ENCODE assay signal across 9 cellular contexts in genomic region chr17:47225436-47225858, GRCh38. TPM values are rescaled to one million over a fixed set of nuclear protein-coding genes. Genes with fewer than 3 reads are reported as not detected.
DNase-seq lines count a peak whose midpoint lies in the region; ATAC-seq and TF ChIP-seq lines count a peak whose summit lies in the region.
"Had no signal": no experiment of that assay in that cellular context is flagged by ENCODE, and none has a peak within 500 bp of the region (broad histone marks: within the 10 kb centered on the region; RNA-seq: fewer than 3 reads in every experiment).

No MANE protein-coding gene starts in this region.

- TF ChIP-seq CTCF in SK-N-SH (IDR thresholded peaks at IDR 0.05): no peak

- no peaks in the 10 kb centered on the region for H3K9me3 ChIP-seq in SK-N-SH

- DNase-seq in COR-L47 (lab: John Stamatoyannopoulos, UW) (peak; percentile 17), SK-N-SH (no peak), foreskin melanocyte (peak; percentile 41), putamen (ENCODE audit: low spot score) (peak; percentile 18), NCI-H1694 treated with DMSO at 0.1 percent for 48 hours (lab: John Stamatoyannopoulos, UW) (no peak)
- DNase-seq: activated CD8-positive, alpha-beta memory T cell treated with anti-CD3 and anti-CD28 coated beads, Interleukin-2, amount 50 U/mL, for 4 hours had no signal

- H3F3A ChIP-seq in SK-N-SH (replicated peaks; ENCODE audit: insufficient read depth): peaks cover 15% of the 10 kb centered on the region

- H3K9ac ChIP-seq in SK-N-SH: peak overlapping the region; percentile 26; the same call in 1 of the 2 replicates

- H3K27ac ChIP-seq in SK-N-SH (ENCODE audit: low read depth in 2 of 2, low read length in 1 of 2): peak overlapping the region; percentile 41 to 76; a peak in 3 of 4 replicates

- H4K20me1 ChIP-seq in SK-N-SH (ENCODE audit: insufficient read depth): no peaks in the 10 kb centered on the region

- H3K27me3 ChIP-seq in SK-N-SH (ENCODE audit: insufficient read depth): no peaks in the 10 kb centered on the region

- WGBS in SK-N-SH (ENCODE audit: low lambda C conversion rate): 39% methylated on average over 3 of the region's 3 CpGs

- POLR2A ChIA-PET in SK-N-SH (lab: Yijun Ruan, JAX): no interaction called here

- H3K36me3 ChIP-seq in SK-N-SH (replicated peaks in 1 of 2; ENCODE audit: control insufficient read depth in 1 of 2, insufficient read depth in 2 of 2, low read length in 1 of 2): no peaks in the 10 kb centered on the region

- CTCF ChIA-PET in SK-N-SH (lab: Yijun Ruan, JAX): interaction anchor here (1.0 to 8.6 kb wide), 5 partner anchors 18 to 391 kb away, joined by 3 to 57 read pairs (median 3); no protein-coding TSS in a partner anchor

- ATAC-seq in HG03175 (IDR thresholded peaks at IDR 0.05; ENCODE audit: unreplicated experiment) (no peak), HG02973 (IDR thresholded peaks at IDR 0.05; ENCODE audit: unreplicated experiment) (no peak), HG02610 (IDR thresholded peaks at IDR 0.05; ENCODE audit: unreplicated experiment) (no peak)

- no peaks in the 10 kb centered on the region for H3K79me2 ChIP-seq in SK-N-SH (ENCODE audit: insufficient read depth)

- TF ChIP-seq EP300 in SK-N-SH (IDR thresholded peaks at IDR 0.05; ENCODE audit: borderline replicate concordance in 1 of 2, low read depth in 1 of 2, low read length in 1 of 2): peak in 1 of 2 experiments; percentile 48; a peak in 1 of 4 replicates

- peaks cover 5 to 17% of the 10 kb centered on the region in 2 experiments; a peak in 2 of 4 replicates for H3K4me1 ChIP-seq in SK-N-SH (ENCODE audit: control insufficient read depth in 1 of 2, insufficient read depth in 2 of 2, low read depth in 1 of 2, low read length in 1 of 2)

- H3K4me3 ChIP-seq in SK-N-SH (ENCODE audit: low read depth in 2 of 2, low read length in 1 of 2): no peak overlapping the region

- H3K9me2 ChIP-seq in SK-N-SH: no peaks in the 10 kb centered on the region

- H3K4me2 ChIP-seq in SK-N-SH: peak overlapping the region; percentile 42

- TF ChIP-seq RAD21 in SK-N-SH (IDR thresholded peaks at IDR 0.05; ENCODE audit: low read length): no peak

- peak overlapping the region; percentile 79 for H2AFZ ChIP-seq in SK-N-SH (ENCODE audit: low read depth)

TF ChIP-seq in SK-N-SH, 30 proteins besides CTCF, POLR2A, EP300 and RAD21:
- no peak for TF ChIP-seq TEAD4 (IDR thresholded peaks at IDR 0.05; ENCODE audit: borderline replicate concordance, insufficient read depth)
- 0 out of 2 replicates have a peak, but pooled peaks have one; percentile 11 for TF ChIP-seq SIN3A (IDR thresholded peaks at IDR 0.05; ENCODE audit: borderline replicate concordance, low read depth, low read length)
- no peak for TF ChIP-seq GATA2 (CRISPR knock-in tag; IDR thresholded peaks at IDR 0.05)
- peak; percentile 73 for TF ChIP-seq TCF12 (IDR thresholded peaks at IDR 0.05)
- no peak for TF ChIP-seq TAF1 (IDR thresholded peaks at IDR 0.05; ENCODE audit: borderline replicate concordance, low read depth, low read length)
- TF ChIP-seq FOXM1 (IDR thresholded peaks at IDR 0.05; ENCODE audit: low read depth): no peak
- TF ChIP-seq GABPA (IDR thresholded peaks at IDR 0.05; ENCODE audit: low read depth): no peak
- TF ChIP-seq JUND (IDR thresholded peaks at IDR 0.05): no peak; the same call in 1 of the 2 replicates
- no peak for TF ChIP-seq POLR2AphosphoS5 (IDR thresholded peaks at IDR 0.05; ENCODE audit: low read depth, low read length)
- TF ChIP-seq, protein P1, sequence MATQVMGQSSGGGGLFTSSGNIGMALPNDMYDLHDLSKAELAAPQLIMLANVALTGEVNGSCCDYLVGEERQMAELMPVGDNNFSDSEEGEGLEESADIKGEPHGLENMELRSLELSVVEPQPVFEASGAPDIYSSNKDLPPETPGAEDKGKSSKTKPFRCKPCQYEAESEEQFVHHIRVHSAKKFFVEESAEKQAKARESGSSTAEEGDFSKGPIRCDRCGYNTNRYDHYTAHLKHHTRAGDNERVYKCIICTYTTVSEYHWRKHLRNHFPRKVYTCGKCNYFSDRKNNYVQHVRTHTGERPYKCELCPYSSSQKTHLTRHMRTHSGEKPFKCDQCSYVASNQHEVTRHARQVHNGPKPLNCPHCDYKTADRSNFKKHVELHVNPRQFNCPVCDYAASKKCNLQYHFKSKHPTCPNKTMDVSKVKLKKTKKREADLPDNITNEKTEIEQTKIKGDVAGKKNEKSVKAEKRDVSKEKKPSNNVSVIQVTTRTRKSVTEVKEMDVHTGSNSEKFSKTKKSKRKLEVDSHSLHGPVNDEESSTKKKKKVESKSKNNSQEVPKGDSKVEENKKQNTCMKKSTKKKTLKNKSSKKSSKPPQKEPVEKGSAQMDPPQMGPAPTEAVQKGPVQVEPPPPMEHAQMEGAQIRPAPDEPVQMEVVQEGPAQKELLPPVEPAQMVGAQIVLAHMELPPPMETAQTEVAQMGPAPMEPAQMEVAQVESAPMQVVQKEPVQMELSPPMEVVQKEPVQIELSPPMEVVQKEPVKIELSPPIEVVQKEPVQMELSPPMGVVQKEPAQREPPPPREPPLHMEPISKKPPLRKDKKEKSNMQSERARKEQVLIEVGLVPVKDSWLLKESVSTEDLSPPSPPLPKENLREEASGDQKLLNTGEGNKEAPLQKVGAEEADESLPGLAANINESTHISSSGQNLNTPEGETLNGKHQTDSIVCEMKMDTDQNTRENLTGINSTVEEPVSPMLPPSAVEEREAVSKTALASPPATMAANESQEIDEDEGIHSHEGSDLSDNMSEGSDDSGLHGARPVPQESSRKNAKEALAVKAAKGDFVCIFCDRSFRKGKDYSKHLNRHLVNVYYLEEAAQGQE (IDR thresholded peaks at IDR 0.05; ENCODE audit: low read depth, low read length): no peak
- TF ChIP-seq RXRA (IDR thresholded peaks at IDR 0.05; ENCODE audit: borderline replicate concordance, low read depth): peak; percentile 30; the same call in 1 of the 2 replicates
- no peak for TF ChIP-seq CHD2 (IDR thresholded peaks at IDR 0.05; ENCODE audit: low read length, partially characterized antibody)
- TF ChIP-seq RFX5 (IDR thresholded peaks at IDR 0.05; ENCODE audit: low read length): no peak
- TF ChIP-seq MEF2A (IDR thresholded peaks at IDR 0.05; ENCODE audit: borderline replicate concordance, low read depth): peak; percentile 61; the same call in 1 of the 2 replicates
- no peak for TF ChIP-seq FOXJ3 (CRISPR knock-in tag; IDR thresholded peaks at IDR 0.05)
- TF ChIP-seq, protein P2, sequence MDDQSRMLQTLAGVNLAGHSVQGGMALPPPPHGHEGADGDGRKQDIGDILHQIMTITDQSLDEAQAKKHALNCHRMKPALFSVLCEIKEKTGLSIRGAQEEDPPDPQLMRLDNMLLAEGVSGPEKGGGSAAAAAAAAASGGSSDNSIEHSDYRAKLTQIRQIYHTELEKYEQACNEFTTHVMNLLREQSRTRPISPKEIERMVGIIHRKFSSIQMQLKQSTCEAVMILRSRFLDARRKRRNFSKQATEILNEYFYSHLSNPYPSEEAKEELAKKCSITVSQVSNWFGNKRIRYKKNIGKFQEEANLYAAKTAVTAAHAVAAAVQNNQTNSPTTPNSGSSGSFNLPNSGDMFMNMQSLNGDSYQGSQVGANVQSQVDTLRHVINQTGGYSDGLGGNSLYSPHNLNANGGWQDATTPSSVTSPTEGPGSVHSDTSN (IDR thresholded peaks at IDR 0.05): peak; percentile 75
- no peak for TF ChIP-seq ELF1 (IDR thresholded peaks at IDR 0.05)
- TF ChIP-seq SMC3 (IDR thresholded peaks at IDR 0.05; ENCODE audit: low read depth, low read length): no peak
- TF ChIP-seq FOSL2 (IDR thresholded peaks at IDR 0.05; ENCODE audit: borderline replicate concordance, low read depth): peak; percentile 65; the same call in 1 of the 2 replicates
- no peak for TF ChIP-seq RCOR1 (IDR thresholded peaks at IDR 0.05; ENCODE audit: low read length)
- no peak for TF ChIP-seq MAX (IDR thresholded peaks at IDR 0.05; ENCODE audit: low read depth)
- TF ChIP-seq NFIC (IDR thresholded peaks at IDR 0.05; ENCODE audit: borderline replicate concordance): peak; percentile 90

RNA-seq across cellular contexts. Expression of gene MYL4, which starts 16.3 kb away (rescaled TPM):
- not detected in 2 replicates for polyA plus RNA-seq in SK-N-SH (2012; rRNA removed)
- 0.04 TPM in 1 of 2 replicates, not detected in the other for polyA plus RNA-seq in SK-N-SH (2012; cell fraction: cytosol; rRNA removed)
- 0.23 TPM in 1 of 2 replicates, not detected in the other for polyA plus RNA-seq in SK-N-SH (2012; cell fraction: nucleus; rRNA removed)

RNA-seq across cellular contexts. Expression of gene ITGB3, which starts 28.2 kb away (rescaled TPM):
- 4.4 and 4.6 TPM in 2 replicates for polyA plus RNA-seq in SK-N-SH (2012; rRNA removed)
- polyA plus RNA-seq in SK-N-SH (2012; cell fraction: cytosol; rRNA removed): 2.7 and 3.7 TPM in 2 replicates
- 1.6 and 3.0 TPM in 2 replicates for polyA plus RNA-seq in SK-N-SH (2012; cell fraction: nucleus; rRNA removed)

RNA-seq across cellular contexts. Expression of gene CDC27, which starts 36.4 kb away (rescaled TPM):
- 44.3 and 48.7 TPM in 2 replicates for polyA plus RNA-seq in SK-N-SH (2012; rRNA removed)
- polyA plus RNA-seq in SK-N-SH (2012; cell fraction: cytosol; rRNA removed): 49.0 and 49.4 TPM in 2 replicates
- 58.3 and 107 TPM in 2 replicates for polyA plus RNA-seq in SK-N-SH (2012; cell fraction: nucleus; rRNA removed)

Comparison
In these comparisons a context has a peak if more than half of its experiments do, and no peak if none do; other contexts are left out.
1. DNase-seq: peak in COR-L47 (single experiment), foreskin melanocyte (single experiment) and putamen (single experiment); none in SK-N-SH (single experiment) and NCI-H1694 treated with DMSO at 0.1 percent for 48 hours (single experiment).